Comparison of ENCODE assay signal across 12 cellular contexts in the genomic region with DNA sequence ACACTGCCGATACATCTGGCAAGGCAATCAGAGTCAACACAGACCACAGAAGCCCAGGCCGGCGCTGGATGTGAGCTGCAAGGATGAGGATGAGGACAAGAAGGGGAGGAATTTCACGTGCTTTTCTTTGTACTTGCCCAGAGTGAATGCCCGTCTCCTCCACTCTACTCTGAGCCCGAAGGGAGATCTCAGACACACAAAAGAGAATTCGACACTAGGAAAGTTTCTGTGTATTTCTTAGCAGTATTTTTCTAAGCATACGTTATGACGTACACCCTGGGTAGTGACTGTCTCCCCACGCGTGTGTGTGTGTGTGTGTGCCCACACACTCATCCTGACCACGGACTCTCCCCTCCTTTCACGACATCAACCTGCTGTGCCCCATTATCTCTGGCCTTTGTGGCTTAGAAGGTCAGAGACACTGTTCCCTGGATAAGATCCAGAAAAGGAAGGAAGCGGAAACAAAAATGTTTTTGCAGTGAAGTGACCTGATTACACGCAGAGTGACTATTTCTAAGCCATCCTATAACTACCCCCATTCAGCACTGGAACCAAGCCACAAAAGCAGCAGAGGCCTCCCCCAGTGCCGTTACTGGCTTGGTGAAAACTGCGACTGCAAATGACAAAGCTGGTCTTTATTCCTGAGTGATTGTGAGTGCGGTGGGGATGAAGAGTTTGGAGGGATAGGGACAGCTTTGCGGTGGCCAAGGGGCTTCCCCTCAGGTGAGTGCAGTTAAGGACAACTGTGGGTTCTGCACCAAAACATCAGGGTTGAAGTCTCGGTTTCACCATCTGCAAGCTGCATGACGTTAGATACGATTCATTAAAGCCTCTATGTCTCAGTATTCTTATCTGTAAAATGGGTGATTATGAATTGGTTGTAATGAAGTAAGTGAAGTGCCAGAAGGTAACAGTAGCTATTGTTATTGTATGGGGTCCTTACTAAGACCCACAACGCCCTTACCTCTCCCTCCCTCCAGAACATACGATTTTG.
DNase-seq lines count a peak whose midpoint lies in the region; ATAC-seq and TF ChIP-seq lines count a peak whose summit lies in the region.
"Had no signal": no experiment of that assay in that cellular context is flagged by ENCODE, and none has a peak within 500 bp of the region (broad histone marks: within the 10 kb centered on the region; RNA-seq: fewer than 3 reads in every experiment).

No MANE protein-coding gene starts in this region.

- H3K4me3 Mint-ChIP-seq in WTC11 (no peak overlapping the region), glutamatergic neuron (ENCODE audit: unreplicated experiment) (no peak overlapping the region)
- H3K4me3 Mint-ChIP-seq in activated T-cell treated with anti-CD3 and anti-CD28 coated beads, Interleukin-2, amount 50 U/mL, for 24 hours = no peak overlapping the region

- TF ChIP-seq CTCF in WTC11 (IDR thresholded peaks at IDR 0.05) = no peak
- TF ChIP-seq CTCF in glutamatergic neuron (IDR thresholded peaks at IDR 0.05; ENCODE audit: partially characterized antibody, unreplicated experiment) = no peak

- H3K27ac Mint-ChIP-seq in WTC11 (0 out of 2 replicates have a peak overlapping the region, but pooled peaks have one; percentile 21), glutamatergic neuron (ENCODE audit: unreplicated experiment) (no peak overlapping the region)
- no peak overlapping the region for H3K27ac Mint-ChIP-seq in activated T-cell treated with anti-CD3 and anti-CD28 coated beads, Interleukin-2, amount 50 U/mL, for 24 hours

- DNase-seq in EH (ENCODE audit: low read depth) = peak; percentile 94
- no peak for DNase-seq in WTC11 (ENCODE audit: low spot score)
- DNase-seq in glutamatergic neuron = peak; percentile 36
- peak; percentile 63 for DNase-seq in renal cortical epithelial cell (ENCODE audit: low read depth)
- no peak for DNase-seq in activated T-cell treated with anti-CD3 and anti-CD28 coated beads, Interleukin-2, amount 50 U/mL, for 24 hours
- DNase-seq: central memory CD4-positive, alpha-beta T cell; spleen; substantia nigra had no signal

- H3K4me1 Mint-ChIP-seq in WTC11 (no peaks in the 10 kb centered on the region), glutamatergic neuron (ENCODE audit: low read depth, unreplicated experiment) (peaks cover 11% of the 10 kb centered on the region)
- H3K4me1 Mint-ChIP-seq in activated T-cell treated with anti-CD3 and anti-CD28 coated beads, Interleukin-2, amount 50 U/mL, for 24 hours (ENCODE audit: low read depth) = peaks cover 14% of the 10 kb centered on the region

- no peaks in the 10 kb centered on the region for H3K36me3 Mint-ChIP-seq in WTC11
- peaks cover 11% of the 10 kb centered on the region for H3K36me3 Mint-ChIP-seq in glutamatergic neuron (ENCODE audit: unreplicated experiment)
- H3K36me3 Mint-ChIP-seq in activated T-cell treated with anti-CD3 and anti-CD28 coated beads, Interleukin-2, amount 50 U/mL, for 24 hours (ENCODE audit: low read depth) = no peaks in the 10 kb centered on the region

- H3K9me3 Mint-ChIP-seq in WTC11 (peaks cover 9% of the 10 kb centered on the region), glutamatergic neuron (ENCODE audit: unreplicated experiment) (peaks cover 2% of the 10 kb centered on the region)
- no peaks in the 10 kb centered on the region for H3K9me3 Mint-ChIP-seq in activated T-cell treated with anti-CD3 and anti-CD28 coated beads, Interleukin-2, amount 50 U/mL, for 24 hours

- CTCF ChIA-PET in WTC11 (lab: Charles Lee) = no interaction called here

- H3K27me3 Mint-ChIP-seq in WTC11 (ENCODE audit: low read depth) (no peaks in the 10 kb centered on the region), glutamatergic neuron (ENCODE audit: unreplicated experiment) (no peaks in the 10 kb centered on the region)
- peaks cover 38% of the 10 kb centered on the region for H3K27me3 Mint-ChIP-seq in activated T-cell treated with anti-CD3 and anti-CD28 coated beads, Interleukin-2, amount 50 U/mL, for 24 hours

- ATAC-seq in WTC11 (peak; percentile 36), GM21717 (IDR thresholded peaks at IDR 0.05; ENCODE audit: unreplicated experiment) (no peak), GM18909 (IDR thresholded peaks at IDR 0.05; ENCODE audit: poor library complexity, unreplicated experiment) (no peak), GM18867 (IDR thresholded peaks at IDR 0.05; ENCODE audit: unreplicated experiment) (no peak)
- ATAC-seq: Panc1 had no signal

- POLR2A ChIA-PET in WTC11 (lab: Charles Lee) = no interaction called here

TF ChIP-seq in WTC11, 78 proteins besides CTCF, POLR2A, EP300 and RAD21:
- TF ChIP-seq GTF2I (CRISPR knock-in tag; conservative IDR thresholded peaks at IDR 0.05) (no peak), ZNF317 (CRISPR knock-in tag; IDR thresholded peaks at IDR 0.05; ENCODE audit: borderline replicate concordance, low read depth) (no peak), ZNF396 (CRISPR knock-in tag; IDR thresholded peaks at IDR 0.05; ENCODE audit: borderline replicate concordance) (no peak), ZBTB21 (CRISPR knock-in tag; IDR thresholded peaks at IDR 0.05; ENCODE audit: borderline replicate concordance) (no peak), ETV6 (CRISPR knock-in tag; IDR thresholded peaks at IDR 0.05) (no peak), RELA (CRISPR knock-in tag; IDR thresholded peaks at IDR 0.05; ENCODE audit: borderline replicate concordance) (no peak), NFYB (CRISPR knock-in tag; conservative IDR thresholded peaks at IDR 0.05; ENCODE audit: low read depth) (no peak)
- TF ChIP-seq, protein P1, sequence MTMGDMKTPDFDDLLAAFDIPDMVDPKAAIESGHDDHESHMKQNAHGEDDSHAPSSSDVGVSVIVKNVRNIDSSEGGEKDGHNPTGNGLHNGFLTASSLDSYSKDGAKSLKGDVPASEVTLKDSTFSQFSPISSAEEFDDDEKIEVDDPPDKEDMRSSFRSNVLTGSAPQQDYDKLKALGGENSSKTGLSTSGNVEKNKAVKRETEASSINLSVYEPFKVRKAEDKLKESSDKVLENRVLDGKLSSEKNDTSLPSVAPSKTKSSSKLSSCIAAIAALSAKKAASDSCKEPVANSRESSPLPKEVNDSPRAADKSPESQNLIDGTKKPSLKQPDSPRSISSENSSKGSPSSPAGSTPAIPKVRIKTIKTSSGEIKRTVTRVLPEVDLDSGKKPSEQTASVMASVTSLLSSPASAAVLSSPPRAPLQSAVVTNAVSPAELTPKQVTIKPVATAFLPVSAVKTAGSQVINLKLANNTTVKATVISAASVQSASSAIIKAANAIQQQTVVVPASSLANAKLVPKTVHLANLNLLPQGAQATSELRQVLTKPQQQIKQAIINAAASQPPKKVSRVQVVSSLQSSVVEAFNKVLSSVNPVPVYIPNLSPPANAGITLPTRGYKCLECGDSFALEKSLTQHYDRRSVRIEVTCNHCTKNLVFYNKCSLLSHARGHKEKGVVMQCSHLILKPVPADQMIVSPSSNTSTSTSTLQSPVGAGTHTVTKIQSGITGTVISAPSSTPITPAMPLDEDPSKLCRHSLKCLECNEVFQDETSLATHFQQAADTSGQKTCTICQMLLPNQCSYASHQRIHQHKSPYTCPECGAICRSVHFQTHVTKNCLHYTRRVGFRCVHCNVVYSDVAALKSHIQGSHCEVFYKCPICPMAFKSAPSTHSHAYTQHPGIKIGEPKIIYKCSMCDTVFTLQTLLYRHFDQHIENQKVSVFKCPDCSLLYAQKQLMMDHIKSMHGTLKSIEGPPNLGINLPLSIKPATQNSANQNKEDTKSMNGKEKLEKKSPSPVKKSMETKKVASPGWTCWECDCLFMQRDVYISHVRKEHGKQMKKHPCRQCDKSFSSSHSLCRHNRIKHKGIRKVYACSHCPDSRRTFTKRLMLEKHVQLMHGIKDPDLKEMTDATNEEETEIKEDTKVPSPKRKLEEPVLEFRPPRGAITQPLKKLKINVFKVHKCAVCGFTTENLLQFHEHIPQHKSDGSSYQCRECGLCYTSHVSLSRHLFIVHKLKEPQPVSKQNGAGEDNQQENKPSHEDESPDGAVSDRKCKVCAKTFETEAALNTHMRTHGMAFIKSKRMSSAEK (CRISPR knock-in tag; IDR thresholded peaks at IDR 0.05; ENCODE audit: borderline replicate concordance) = no peak
- TF ChIP-seq, protein P2, sequence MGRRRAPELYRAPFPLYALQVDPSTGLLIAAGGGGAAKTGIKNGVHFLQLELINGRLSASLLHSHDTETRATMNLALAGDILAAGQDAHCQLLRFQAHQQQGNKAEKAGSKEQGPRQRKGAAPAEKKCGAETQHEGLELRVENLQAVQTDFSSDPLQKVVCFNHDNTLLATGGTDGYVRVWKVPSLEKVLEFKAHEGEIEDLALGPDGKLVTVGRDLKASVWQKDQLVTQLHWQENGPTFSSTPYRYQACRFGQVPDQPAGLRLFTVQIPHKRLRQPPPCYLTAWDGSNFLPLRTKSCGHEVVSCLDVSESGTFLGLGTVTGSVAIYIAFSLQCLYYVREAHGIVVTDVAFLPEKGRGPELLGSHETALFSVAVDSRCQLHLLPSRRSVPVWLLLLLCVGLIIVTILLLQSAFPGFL (CRISPR knock-in tag; IDR thresholded peaks at IDR 0.05; ENCODE audit: borderline replicate concordance) = no peak

Comparison
In these comparisons a context has a peak if more than half of its experiments do, and no peak if none do; other contexts are left out.
1. DNase-seq: peak in EH (single experiment), glutamatergic neuron (single experiment) and renal cortical epithelial cell (single experiment); none in WTC11 (single experiment) and activated T-cell treated with anti-CD3 and anti-CD28 coated beads, Interleukin-2, amount 50 U/mL, for 24 hours (single experiment).